ENCODE assay signal across 1 cellular context in genomic region chr18:48488388-48488850, GRCh38.
A peak's percentile ranks its signal among the peaks of the same experiment; 100 is the strongest.
TF ChIP-seq lines count a peak whose summit lies in the region.

No MANE protein-coding gene starts in this region.

TF ChIP-seq in HepG2, 621 proteins besides CTCF, POLR2A, EP300 and RAD21 (continued from another document and continues in another):
- TF ChIP-seq ZNF414 (CRISPR knock-in tag; IDR thresholded peaks at IDR 0.05), result peak; percentile 71; the same call in 1 of the 2 replicates
- no peak for TF ChIP-seq POLR2AphosphoS5 (IDR thresholded peaks at IDR 0.05; ENCODE audit: low read depth, low read length)
- no peak for TF ChIP-seq ESRRA (CRISPR knock-in tag; IDR thresholded peaks at IDR 0.05; ENCODE audit: low read depth)
- TF ChIP-seq TBP (CRISPR knock-in tag; IDR thresholded peaks at IDR 0.05), result no peak
- no peak for TF ChIP-seq ZNF124 (CRISPR knock-in tag; IDR thresholded peaks at IDR 0.05)
- no peak for TF ChIP-seq ZNF891 (CRISPR knock-in tag; IDR thresholded peaks at IDR 0.05)
- TF ChIP-seq PRDM4 (CRISPR knock-in tag; IDR thresholded peaks at IDR 0.05; ENCODE audit: borderline replicate concordance), result no peak
- no peak for TF ChIP-seq KLF13 (CRISPR knock-in tag; IDR thresholded peaks at IDR 0.05)
- TF ChIP-seq SETDB1 (CRISPR knock-in tag; IDR thresholded peaks at IDR 0.05; ENCODE audit: borderline replicate concordance), result no peak
- TF ChIP-seq ARID4A (CRISPR knock-in tag; IDR thresholded peaks at IDR 0.05; ENCODE audit: borderline replicate concordance), result peak; percentile 54; the same call in 1 of the 2 replicates
- no peak for TF ChIP-seq ZNF724P (CRISPR knock-in tag; IDR thresholded peaks at IDR 0.05; ENCODE audit: borderline replicate concordance)
- TF ChIP-seq SKI (IDR thresholded peaks at IDR 0.05; ENCODE audit: partially characterized antibody), result peak; percentile 27
- TF ChIP-seq RBFOX2 (IDR thresholded peaks at IDR 0.05; ENCODE audit: low read depth, low read length), result no peak
- TF ChIP-seq ZNF138 (CRISPR knock-in tag; IDR thresholded peaks at IDR 0.05; ENCODE audit: low read depth), result no peak
- no peak for TF ChIP-seq ZNF33B (CRISPR knock-in tag; IDR thresholded peaks at IDR 0.05)
- no peak for TF ChIP-seq ZBTB3 (CRISPR knock-in tag; IDR thresholded peaks at IDR 0.05; ENCODE audit: borderline replicate concordance, low read depth)
- TF ChIP-seq DNMT3B (CRISPR knock-in tag; conservative IDR thresholded peaks at IDR 0.05), result no peak
- TF ChIP-seq ZNF331 (CRISPR knock-in tag; IDR thresholded peaks at IDR 0.05), result peak; percentile 69
- TF ChIP-seq BORCS8-MEF2B (CRISPR knock-in tag; IDR thresholded peaks at IDR 0.05), result no peak
- TF ChIP-seq, protein P1, sequence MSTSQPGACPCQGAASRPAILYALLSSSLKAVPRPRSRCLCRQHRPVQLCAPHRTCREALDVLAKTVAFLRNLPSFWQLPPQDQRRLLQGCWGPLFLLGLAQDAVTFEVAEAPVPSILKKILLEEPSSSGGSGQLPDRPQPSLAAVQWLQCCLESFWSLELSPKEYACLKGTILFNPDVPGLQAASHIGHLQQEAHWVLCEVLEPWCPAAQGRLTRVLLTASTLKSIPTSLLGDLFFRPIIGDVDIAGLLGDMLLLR (CRISPR knock-in tag; IDR thresholded peaks at IDR 0.05), result no peak
- no peak for TF ChIP-seq GTF2F1 (IDR thresholded peaks at IDR 0.05; ENCODE audit: low read length)
- TF ChIP-seq, protein P2, sequence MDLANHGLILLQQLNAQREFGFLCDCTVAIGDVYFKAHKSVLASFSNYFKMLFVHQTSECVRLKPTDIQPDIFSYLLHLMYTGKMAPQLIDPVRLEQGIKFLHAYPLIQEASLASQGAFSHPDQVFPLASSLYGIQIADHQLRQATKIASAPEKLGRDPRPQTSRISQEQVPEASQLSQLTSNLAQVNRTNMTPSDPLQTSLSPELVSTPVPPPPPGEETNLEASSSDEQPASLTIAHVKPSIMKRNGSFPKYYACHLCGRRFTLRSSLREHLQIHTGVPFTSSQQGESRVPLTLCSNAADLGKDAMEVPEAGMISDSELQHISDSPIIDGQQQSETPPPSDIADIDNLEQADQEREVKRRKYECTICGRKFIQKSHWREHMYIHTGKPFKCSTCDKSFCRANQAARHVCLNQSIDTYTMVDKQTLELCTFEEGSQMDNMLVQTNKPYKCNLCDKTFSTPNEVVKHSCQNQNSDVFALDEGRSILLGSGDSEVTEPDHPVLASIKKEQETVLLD (CRISPR knock-in tag; IDR thresholded peaks at IDR 0.05; ENCODE audit: low read depth), result no peak; the same call in 1 of the 2 replicates
- TF ChIP-seq ZNF709 (CRISPR knock-in tag; IDR thresholded peaks at IDR 0.05), result no peak
- TF ChIP-seq ZNF317 (CRISPR knock-in tag; IDR thresholded peaks at IDR 0.05), result peak; percentile 31; the same call in 1 of the 2 replicates
- TF ChIP-seq CBX1 (IDR thresholded peaks at IDR 0.05; ENCODE audit: low read depth), result no peak
- TF ChIP-seq HDAC2 (CRISPR knock-in tag; IDR thresholded peaks at IDR 0.05), result peak; percentile 97; the same call in 1 of the 2 replicates
- TF ChIP-seq U2AF2 (IDR thresholded peaks at IDR 0.05; ENCODE audit: low read depth, low read length), result no peak
- TF ChIP-seq ZFYVE20 (CRISPR knock-in tag; IDR thresholded peaks at IDR 0.05; ENCODE audit: borderline replicate concordance, low read depth), result no peak
- TF ChIP-seq BCL3 (CRISPR knock-in tag; IDR thresholded peaks at IDR 0.05), result no peak
- no peak for TF ChIP-seq ZNF816 (CRISPR knock-in tag; IDR thresholded peaks at IDR 0.05; ENCODE audit: borderline replicate concordance)
- TF ChIP-seq ZNF180 (CRISPR knock-in tag; IDR thresholded peaks at IDR 0.05; ENCODE audit: borderline replicate concordance, low read depth), result no peak
- no peak for TF ChIP-seq ZNF563 (CRISPR knock-in tag; IDR thresholded peaks at IDR 0.05)
- TF ChIP-seq RFX3 (CRISPR knock-in tag; IDR thresholded peaks at IDR 0.05), result no peak
- TF ChIP-seq ZNF282 (IDR thresholded peaks at IDR 0.05; ENCODE audit: partially characterized antibody), result no peak
- no peak for TF ChIP-seq HOXA7 (CRISPR knock-in tag; IDR thresholded peaks at IDR 0.05)
- TF ChIP-seq ZNF432 (CRISPR knock-in tag; IDR thresholded peaks at IDR 0.05; ENCODE audit: borderline replicate concordance), result no peak
- peak; percentile 88 for TF ChIP-seq HMG20A (CRISPR knock-in tag; IDR thresholded peaks at IDR 0.05; ENCODE audit: borderline replicate concordance)
- no peak for TF ChIP-seq ZBTB8A (CRISPR knock-in tag; IDR thresholded peaks at IDR 0.05; ENCODE audit: borderline replicate concordance, low read depth)
- no peak for TF ChIP-seq ZNF280B (CRISPR knock-in tag; IDR thresholded peaks at IDR 0.05; ENCODE audit: borderline replicate concordance)
- TF ChIP-seq, protein P3, sequence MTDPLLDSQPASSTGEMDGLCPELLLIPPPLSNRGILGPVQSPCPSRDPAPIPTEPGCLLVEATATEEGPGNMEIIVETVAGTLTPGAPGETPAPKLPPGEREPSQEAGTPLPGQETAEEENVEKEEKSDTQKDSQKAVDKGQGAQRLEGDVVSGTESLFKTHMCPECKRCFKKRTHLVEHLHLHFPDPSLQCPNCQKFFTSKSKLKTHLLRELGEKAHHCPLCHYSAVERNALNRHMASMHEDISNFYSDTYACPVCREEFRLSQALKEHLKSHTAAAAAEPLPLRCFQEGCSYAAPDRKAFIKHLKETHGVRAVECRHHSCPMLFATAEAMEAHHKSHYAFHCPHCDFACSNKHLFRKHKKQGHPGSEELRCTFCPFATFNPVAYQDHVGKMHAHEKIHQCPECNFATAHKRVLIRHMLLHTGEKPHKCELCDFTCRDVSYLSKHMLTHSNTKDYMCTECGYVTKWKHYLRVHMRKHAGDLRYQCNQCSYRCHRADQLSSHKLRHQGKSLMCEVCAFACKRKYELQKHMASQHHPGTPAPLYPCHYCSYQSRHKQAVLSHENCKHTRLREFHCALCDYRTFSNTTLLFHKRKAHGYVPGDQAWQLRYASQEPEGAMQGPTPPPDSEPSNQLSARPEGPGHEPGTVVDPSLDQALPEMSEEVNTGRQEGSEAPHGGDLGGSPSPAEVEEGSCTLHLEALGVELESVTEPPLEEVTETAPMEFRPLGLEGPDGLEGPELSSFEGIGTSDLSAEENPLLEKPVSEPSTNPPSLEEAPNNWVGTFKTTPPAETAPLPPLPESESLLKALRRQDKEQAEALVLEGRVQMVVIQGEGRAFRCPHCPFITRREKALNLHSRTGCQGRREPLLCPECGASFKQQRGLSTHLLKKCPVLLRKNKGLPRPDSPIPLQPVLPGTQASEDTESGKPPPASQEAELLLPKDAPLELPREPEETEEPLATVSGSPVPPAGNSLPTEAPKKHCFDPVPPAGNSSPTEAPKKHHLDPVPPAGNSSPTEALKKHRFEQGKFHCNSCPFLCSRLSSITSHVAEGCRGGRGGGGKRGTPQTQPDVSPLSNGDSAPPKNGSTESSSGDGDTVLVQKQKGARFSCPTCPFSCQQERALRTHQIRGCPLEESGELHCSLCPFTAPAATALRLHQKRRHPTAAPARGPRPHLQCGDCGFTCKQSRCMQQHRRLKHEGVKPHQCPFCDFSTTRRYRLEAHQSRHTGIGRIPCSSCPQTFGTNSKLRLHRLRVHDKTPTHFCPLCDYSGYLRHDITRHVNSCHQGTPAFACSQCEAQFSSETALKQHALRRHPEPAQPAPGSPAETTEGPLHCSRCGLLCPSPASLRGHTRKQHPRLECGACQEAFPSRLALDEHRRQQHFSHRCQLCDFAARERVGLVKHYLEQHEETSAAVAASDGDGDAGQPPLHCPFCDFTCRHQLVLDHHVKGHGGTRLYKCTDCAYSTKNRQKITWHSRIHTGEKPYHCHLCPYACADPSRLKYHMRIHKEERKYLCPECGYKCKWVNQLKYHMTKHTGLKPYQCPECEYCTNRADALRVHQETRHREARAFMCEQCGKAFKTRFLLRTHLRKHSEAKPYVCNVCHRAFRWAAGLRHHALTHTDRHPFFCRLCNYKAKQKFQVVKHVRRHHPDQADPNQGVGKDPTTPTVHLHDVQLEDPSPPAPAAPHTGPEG (CRISPR knock-in tag; IDR thresholded peaks at IDR 0.05), result no peak
- TF ChIP-seq ZNF101 (CRISPR knock-in tag; IDR thresholded peaks at IDR 0.05; ENCODE audit: borderline replicate concordance, low read depth), result no peak
- no peak for TF ChIP-seq ZNF564 (CRISPR knock-in tag; IDR thresholded peaks at IDR 0.05)
- TF ChIP-seq ONECUT2 (CRISPR knock-in tag; IDR thresholded peaks at IDR 0.05), result no peak
- no peak for TF ChIP-seq ZNF841 (CRISPR knock-in tag; IDR thresholded peaks at IDR 0.05; ENCODE audit: borderline replicate concordance)
- no peak for TF ChIP-seq ZBTB49 (CRISPR knock-in tag; IDR thresholded peaks at IDR 0.05; ENCODE audit: borderline replicate concordance)
